8 cellular contexts compared by ENCODE assay signal in the genomic region with DNA sequence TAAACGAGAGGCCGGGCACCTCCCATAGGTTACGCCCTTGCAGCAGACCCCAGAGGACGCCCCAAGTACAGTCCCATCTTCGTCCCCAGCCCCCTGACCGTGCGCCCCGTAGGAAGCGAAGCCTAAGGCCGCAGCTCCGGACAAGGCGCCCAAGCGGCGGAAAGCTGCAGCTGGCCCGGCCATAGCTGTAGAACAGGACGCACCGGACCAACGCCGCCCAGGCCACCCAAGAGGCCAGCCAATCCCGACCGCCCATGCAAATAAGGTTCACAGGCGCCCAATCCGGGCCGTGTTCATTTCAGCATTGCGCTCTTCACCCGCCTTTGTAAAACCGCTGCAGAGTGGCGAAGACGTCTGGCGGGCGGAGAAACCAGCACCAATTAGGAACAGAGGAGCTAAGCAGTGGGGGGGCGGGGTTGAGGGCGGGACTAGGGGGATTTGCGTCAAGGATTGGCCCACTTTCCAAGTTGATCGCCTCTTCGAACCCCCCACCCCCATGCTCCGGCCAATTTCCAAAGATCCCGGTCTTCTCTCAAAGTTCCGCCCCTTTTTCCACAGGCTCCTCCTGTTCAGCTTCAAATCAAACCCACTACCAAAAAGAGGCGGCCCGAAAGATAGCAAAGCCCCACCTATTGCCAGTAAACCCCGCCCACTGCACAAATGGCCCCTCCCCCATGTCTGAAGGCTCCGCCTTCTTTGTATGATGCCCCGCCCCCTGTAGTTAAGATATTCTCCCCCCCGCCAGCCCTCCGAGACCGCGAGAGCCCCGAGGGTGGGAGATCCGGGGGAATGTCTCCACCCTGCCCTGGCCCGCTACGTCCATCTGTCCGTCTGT. TPM values are rescaled to one million over a fixed set of nuclear protein-coding genes. Genes with fewer than 3 reads are reported as not detected.
DNase-seq lines count a peak whose midpoint lies in the region; ATAC-seq and TF ChIP-seq lines count a peak whose summit lies in the region.

A gene (minus strand): TSS at position 196 of the 835 bp plus-strand sequence. CDS start 13 bp downstream, at position 183.

- H3K4me1 ChIP-seq in Karpas-422 (ENCODE audit: low read length): peaks cover 9% of the 10 kb centered on the region
- peaks cover 13 to 42% (median 26%) of the 10 kb centered on the region in 3 donors for H3K4me1 ChIP-seq in esophagus squamous epithelium

- H3K36me3 ChIP-seq in Karpas-422 (ENCODE audit: insufficient read depth, low read length): no peaks in the 10 kb centered on the region
- peaks cover 0 to 9% (median 0%) of the 10 kb centered on the region in 3 donors for H3K36me3 ChIP-seq in esophagus squamous epithelium

- WGBS in esophagus squamous epithelium, 2 donors: 1% methylated on average over 12 to 31 of the region's 53 CpGs

- peak in 3 of 4 donors; percentile 90 to 98 (median 97) for TF ChIP-seq POLR2A in esophagus squamous epithelium (IDR thresholded peaks at IDR 0.05)

- H3K9ac ChIP-seq in Karpas-422 (ENCODE audit: low read length): peak within 1 kb of the TSS; percentile 91

- H2AFZ ChIP-seq in Karpas-422 (ENCODE audit: low read length): peak within 1 kb of the TSS; percentile 85; the same call in 1 of the 2 replicates

- H3K9me3 ChIP-seq in Karpas-422 (ENCODE audit: low read length) (no peaks in the 10 kb centered on the region), esophagus squamous epithelium (no peaks in the 10 kb centered on the region)

- peak within 1 kb of the TSS; percentile 91 for H3K4me3 ChIP-seq in Karpas-422 (ENCODE audit: low read length)
- H3K4me3 ChIP-seq in esophagus squamous epithelium: peak within 1 kb of the TSS; percentile 43 to 92 (median 74)

- H4K20me1 ChIP-seq in Karpas-422 (ENCODE audit: insufficient read depth, low read depth, low read length): no peaks in the 10 kb centered on the region; the same call in 1 of the 2 replicates

- H3K27me3 ChIP-seq in Karpas-422 (ENCODE audit: low read length): no peaks in the 10 kb centered on the region
- H3K27me3 ChIP-seq in esophagus squamous epithelium: peaks cover 0 to 10% (median 0%) of the 10 kb centered on the region in 4 donors

- H3K27ac ChIP-seq in Karpas-422 (ENCODE audit: low read length) (peak within 1 kb of the TSS; percentile 69), esophagus squamous epithelium (peak within 1 kb of the TSS; percentile 85 to 95 (median 92))

- peak within 1 kb of the TSS; percentile 94 for H3K4me2 ChIP-seq in Karpas-422 (ENCODE audit: low read depth, low read length, poor library complexity, severe bottlenecking)

- intact Hi-C loops in esophagus squamous epithelium (cut with DNase I): no loop called here

- peak in 2 of 6 experiments; percentile 27 to 29 for TF ChIP-seq CTCF in esophagus squamous epithelium (IDR thresholded peaks at IDR 0.05)

- DNase-seq in DMS53 treated with DMSO at 0.1 percent for 48 hours (lab: John Stamatoyannopoulos, UW; ENCODE audit: unreplicated experiment): peak; percentile 100
- peak; percentile 99 for DNase-seq in Karpas-422
- peak; percentile 99 for DNase-seq in RKO (ENCODE audit: low spot score)
- DNase-seq in activated T-helper 1 cell treated with Interleukin-2 at 50 U/mL for 16 hours (ENCODE audit: low read depth): peak; percentile 89
- peak; percentile 95 for DNase-seq in esophagus squamous epithelium (lab: John Stamatoyannopoulos, UW)
- DNase-seq in myocyte (ENCODE audit: low read depth): peak; percentile 100
- DNase-seq in stimulated activated CD8-positive, alpha-beta memory T cell treated with anti-CD3 and anti-CD28 coated beads, Interleukin-7, amount 100 ng/mL, for 48 hours (ENCODE audit: extremely low read depth in 1 of 2, low read depth in 1 of 2): peak; percentile 88 to 97

- H3K79me2 ChIP-seq in Karpas-422 (ENCODE audit: low read length): no peaks in the 10 kb centered on the region

- ATAC-seq in GM21786 (IDR thresholded peaks at IDR 0.05; ENCODE audit: unreplicated experiment): peak; percentile 94

- H3K9me2 ChIP-seq in Karpas-422 (replicated peaks; ENCODE audit: insufficient read depth, low read length): no peaks in the 10 kb centered on the region

RNA-seq across cellular contexts. Expression of the gene that starts here (rescaled TPM):
- total RNA-seq in Karpas-422 (2014; rRNA removed; shearing (Covaris generic); ENCODE audit: low replicate concordance): 262 and 330 TPM in 2 replicates
- total RNA-seq in esophagus squamous epithelium: 10 to 100 TPM; 27.9 to 88.0 (median 66.7) TPM
- 69.6 and 76.5 TPM in 2 replicates for total RNA-seq in myocyte
- 109 TPM for polyA plus RNA-seq in myocyte (2012)

Comparison
In these comparisons a context has a peak if more than half of its experiments do, and no peak if none do; other contexts are left out.
1. Peak in every context shown above with its lines: DNase-seq, ATAC-seq, H3K4me3 ChIP-seq and H3K27ac ChIP-seq.